ENCODE assay signal across 10 cellular contexts in genomic region chr10:117543245-117543998, GRCh38. TPM values are rescaled to one million over a fixed set of nuclear protein-coding genes. Genes with fewer than 3 reads are reported as not detected.
DNase-seq lines count a peak whose midpoint lies in the region; ATAC-seq and TF ChIP-seq lines count a peak whose summit lies in the region.
"Had no signal": no experiment of that assay in that cellular context is flagged by ENCODE, and none has a peak within 500 bp of the region (broad histone marks: within the 10 kb centered on the region; RNA-seq: fewer than 3 reads in every experiment).

No MANE protein-coding gene starts in this region.

- no peaks in the 10 kb centered on the region for H3K9me3 ChIP-seq in HEK293 (ENCODE audit: control insufficient read depth, insufficient read depth, low read depth, low read length)
- H3K9me3 ChIP-seq: adrenal gland had no signal

- peaks cover 25% of the 10 kb centered on the region for H3K4me1 Mint-ChIP-seq in mesothelial cell of epicardium

- POLR2A ChIA-PET in HEK293 (lab: Yijun Ruan, JAX) = interaction anchor here (0.6 to 1.3 kb wide), 3 partner anchors 142 to 1699 kb away, joined by 3 to 4 read pairs (median 4); no protein-coding TSS in a partner anchor

- H3K36me3 ChIP-seq in HEK293 (ENCODE audit: control insufficient read depth in 2 of 2, insufficient read depth in 1 of 2, low read length in 2 of 2) = peaks cover 0 to 4% of the 10 kb centered on the region in 2 experiments; a peak in 1 of 3 replicates
- H3K36me3 ChIP-seq: adrenal gland had no signal

- TF ChIP-seq CTCF in 22Rv1 (IDR thresholded peaks at IDR 0.05) (peak; percentile 18), HEK293 (tag by site-specific recombination; IDR thresholded peaks at IDR 0.05) (peak; percentile 72), choroid plexus epithelial cell (conservative IDR thresholded peaks at IDR 0.05; ENCODE audit: low read depth, low read length) (peak; percentile 21), mesothelial cell of epicardium (IDR thresholded peaks at IDR 0.05; ENCODE audit: unreplicated experiment) (peak; percentile 23)

- peak overlapping the region; percentile 65 for H3K4me3 Mint-ChIP-seq in mesothelial cell of epicardium

- CTCF ChIA-PET in HEK293 (lab: Yijun Ruan, JAX) = interaction anchor here (2.0 kb wide), 1 partner anchor 916 kb away, joined by 6 read pairs; no protein-coding TSS in a partner anchor

- no peaks in the 10 kb centered on the region for H3K36me3 Mint-ChIP-seq in mesothelial cell of epicardium

- ATAC-seq in HG03097 (IDR thresholded peaks at IDR 0.05; ENCODE audit: low FRiP score, unreplicated experiment) (no peak), GM19395 (IDR thresholded peaks at IDR 0.05; ENCODE audit: unreplicated experiment) (no peak)

- H3K4me1 ChIP-seq in HEK293 (ENCODE audit: control insufficient read depth, insufficient read depth, low read length) = peaks cover 10% of the 10 kb centered on the region

- H3K4me3 ChIP-seq in HEK293 (ENCODE audit: low read depth, low read length) (peak overlapping the region; percentile 72), choroid plexus epithelial cell (ENCODE audit: low read depth, low read length) (peak overlapping the region; percentile 65)

- H3K27me3 Mint-ChIP-seq in mesothelial cell of epicardium (ENCODE audit: low read depth) = peaks cover 96% of the 10 kb centered on the region

- no peaks in the 10 kb centered on the region for H3K9me3 Mint-ChIP-seq in mesothelial cell of epicardium

- H3K27ac Mint-ChIP-seq in mesothelial cell of epicardium = peak overlapping the region; percentile 53

- DNase-seq in choroid plexus epithelial cell (ENCODE audit: low read depth) = no peak
- DNase-seq in mesothelial cell of epicardium (ENCODE audit: low spot score in 2 of 2, unreplicated experiment in 2 of 2) = peak in 1 of 2 experiments; percentile 68
- DNase-seq in cerebellar nuclear complex (lab: John Stamatoyannopoulos, UW) = no peak
- DNase-seq in NCI-H446 treated with DMSO at 0.1 percent for 48 hours (lab: John Stamatoyannopoulos, UW) = no peak

- H3K27ac ChIP-seq in 22Rv1 = no peak overlapping the region
- H3K27ac ChIP-seq in HEK293 (ENCODE audit: extremely low read depth, low read depth, low read length) = peak overlapping the region; percentile 74; the same call in 1 of the 2 replicates

TF ChIP-seq in HEK293, 187 proteins besides CTCF, POLR2A, EP300 and RAD21 (continues in another document):
- TF ChIP-seq ZNF140 (tag by site-specific recombination; IDR thresholded peaks at IDR 0.05) = no peak
- no peak for TF ChIP-seq ZNF610 (tag by site-specific recombination; IDR thresholded peaks at IDR 0.05; ENCODE audit: borderline replicate concordance)
- no peak for TF ChIP-seq ZNF626 (tag by site-specific recombination; IDR thresholded peaks at IDR 0.05)
- TF ChIP-seq ZNF223 (tag by site-specific recombination; IDR thresholded peaks at IDR 0.05) = no peak
- no peak for TF ChIP-seq ZNF654 (tag by site-specific recombination; IDR thresholded peaks at IDR 0.05; ENCODE audit: low read depth)
- no peak for TF ChIP-seq ZNF157 (tag by site-specific recombination; IDR thresholded peaks at IDR 0.05)
- TF ChIP-seq ZBTB6 (tag by site-specific recombination; IDR thresholded peaks at IDR 0.05) = no peak
- 0 out of 2 replicates have a peak, but pooled peaks have one; percentile 56 for TF ChIP-seq ZNF600 (tag by site-specific recombination; IDR thresholded peaks at IDR 0.05)
- TF ChIP-seq ZNF391 (tag by site-specific recombination; IDR thresholded peaks at IDR 0.05; ENCODE audit: borderline replicate concordance, low read depth) = peak; percentile 67; the same call in 1 of the 2 replicates
- no peak for TF ChIP-seq ZNF513 (tag by site-specific recombination; IDR thresholded peaks at IDR 0.05)
- no peak for TF ChIP-seq ZNF544 (tag by site-specific recombination; IDR thresholded peaks at IDR 0.05)
- TF ChIP-seq ZNF19 (tag by site-specific recombination; IDR thresholded peaks at IDR 0.05; ENCODE audit: low read depth) = no peak
- TF ChIP-seq ZNF184 (tag by site-specific recombination; IDR thresholded peaks at IDR 0.05) = no peak
- TF ChIP-seq ZBTB20 (tag by site-specific recombination; IDR thresholded peaks at IDR 0.05) = peak; percentile 93
- no peak for TF ChIP-seq BCL6B (tag by site-specific recombination; IDR thresholded peaks at IDR 0.05)
- TF ChIP-seq GLIS2 (tag by site-specific recombination; IDR thresholded peaks at IDR 0.05) = peak; percentile 84
- TF ChIP-seq ATF2 (tag by site-specific recombination; IDR thresholded peaks at IDR 0.05; ENCODE audit: low read depth) = no peak
- no peak for TF ChIP-seq ZNF354C (tag by site-specific recombination; IDR thresholded peaks at IDR 0.05; ENCODE audit: borderline replicate concordance, low read depth)
- TF ChIP-seq ZNF747 (tag by site-specific recombination; IDR thresholded peaks at IDR 0.05) = no peak
- TF ChIP-seq ZNF785 (tag by site-specific recombination; IDR thresholded peaks at IDR 0.05) = no peak
- TF ChIP-seq ZNF24 (tag by site-specific recombination; IDR thresholded peaks at IDR 0.05) = no peak
- no peak for TF ChIP-seq SALL2 (tag by site-specific recombination; IDR thresholded peaks at IDR 0.05; ENCODE audit: borderline replicate concordance)
- TF ChIP-seq TRIM28 (IDR thresholded peaks at IDR 0.05; ENCODE audit: borderline replicate concordance, low read length) = no peak
- peak; percentile 57 for TF ChIP-seq ZNF341 (tag by site-specific recombination; IDR thresholded peaks at IDR 0.05; ENCODE audit: low read depth)
- 0 out of 2 replicates have a peak, but pooled peaks have one; percentile 20 for TF ChIP-seq ZNF324 (tag by site-specific recombination; IDR thresholded peaks at IDR 0.05)
- no peak for TF ChIP-seq ZNF596 (tag by site-specific recombination; IDR thresholded peaks at IDR 0.05)
- no peak for TF ChIP-seq SCRT1 (tag by site-specific recombination; IDR thresholded peaks at IDR 0.05; ENCODE audit: borderline replicate concordance)
- peak; percentile 89 for TF ChIP-seq ZFHX2 (tag by site-specific recombination; conservative IDR thresholded peaks at IDR 0.05)

RNA-seq across cellular contexts. Expression of gene EMX2, which starts 0.9 kb away (rescaled TPM):
- total RNA-seq in mesothelial cell of epicardium = 2.0 to 3.0 TPM (median 2.8 TPM) in 3 replicates
- total RNA-seq: M059J had no signal

Comparison
In these comparisons a context has a peak if more than half of its experiments do, and no peak if none do; other contexts are left out.
1. CTCF ChIP-seq: peak in every context shown above with its lines; median percentile 72 in HEK293; 23 in mesothelial cell of epicardium; 21 in choroid plexus epithelial cell; 18 in 22Rv1.